20 cellular contexts compared by ENCODE assay signal in genomic region chr5:71744009-71744792, GRCh38. TPM values are rescaled to one million over a fixed set of nuclear protein-coding genes. Genes with fewer than 3 reads are reported as not detected.
"Had no signal": no experiment of that assay in that cellular context is flagged by ENCODE, and none has a peak within 500 bp of the region (broad histone marks: within the 10 kb centered on the region; RNA-seq: fewer than 3 reads in every experiment).

No MANE protein-coding gene starts in this region.

- H3K27ac Mint-ChIP-seq: activated CD4-positive, alpha-beta memory T cell treated with anti-CD3 and anti-CD28 coated beads for 36 hours; activated T-cell treated with anti-CD3 and anti-CD28 coated beads, Interleukin-2, amount 50 U/mL, for 24 hours; immature natural killer cell had no signal

- H3K4me3 Mint-ChIP-seq: activated CD4-positive, alpha-beta memory T cell treated with anti-CD3 and anti-CD28 coated beads for 36 hours; activated T-cell treated with anti-CD3 and anti-CD28 coated beads, Interleukin-2, amount 50 U/mL, for 24 hours; immature natural killer cell had no signal

- H3K4me1 ChIP-seq: lower lobe of right lung, spleen, tibial artery, vagina had no signal

- H3K9me3 Mint-ChIP-seq: immature natural killer cell had no signal

- H3K4me1 Mint-ChIP-seq: immature natural killer cell had no signal

- DNase-seq: activated CD4-positive, alpha-beta memory T cell treated with anti-CD3 and anti-CD28 coated beads for 36 hours; activated CD4-positive, alpha-beta T cell treated with anti-CD3 and anti-CD28 coated beads for 1 hour; activated effector memory CD4-positive, alpha-beta T cell treated with Interleukin-2 at 50 U/mL for 16 hours; activated naive CD4-positive, alpha-beta T cell treated with anti-CD3 and anti-CD28 coated beads, Interleukin-2, amount 50 U/mL, for 16 hours; activated T-cell treated with anti-CD3 and anti-CD28 coated beads, Interleukin-2, amount 50 U/mL, for 24 hours; central memory CD4-positive, alpha-beta T cell; effector CD8-positive, alpha-beta T cell; head of caudate nucleus; immature natural killer cell; lower lobe of right lung; spleen; T-helper 9 cell; tibial artery had no signal

- H3K27ac ChIP-seq: coronary artery, lower lobe of right lung, spleen, tibial artery, vagina had no signal

- H3K4me3 ChIP-seq: coronary artery, lower lobe of right lung, spleen, tibial artery, vagina had no signal

- H3K27me3 ChIP-seq: tibial artery, vagina had no signal

- H3K36me3 ChIP-seq: lower lobe of right lung, spleen, tibial artery, vagina had no signal

- H3K36me3 Mint-ChIP-seq: immature natural killer cell had no signal

- H3K9me3 ChIP-seq: lower lobe of right lung, tibial artery, vagina had no signal

- ATAC-seq: lower lobe of right lung, sciatic nerve had no signal

RNA-seq across cellular contexts. Expression of gene CARTPT, which starts 25.1 kb away (rescaled TPM):
- total RNA-seq: activated CD4-positive, alpha-beta memory T cell treated with anti-CD3 and anti-CD28 coated beads for 36 hours; fibroblast of lung; lower lobe of right lung; myocyte; osteoblast; pulmonary artery endothelial cell; sciatic nerve; spleen; vagina had no signal
- polyA plus RNA-seq: fibroblast of lung, immature natural killer cell, spleen had no signal
